Comparison of ENCODE assay signal across 19 cellular contexts in genomic region chr5:5275211-5275610, GRCh38.
DNase-seq lines count a peak whose midpoint lies in the region; ATAC-seq and TF ChIP-seq lines count a peak whose summit lies in the region.
"Had no signal": no experiment of that assay in that cellular context is flagged by ENCODE, and none has a peak within 500 bp of the region (broad histone marks: within the 10 kb centered on the region; RNA-seq: fewer than 3 reads in every experiment).

No MANE protein-coding gene starts in this region.

- intact Hi-C loops in lower leg skin (cut with DNase I; ENCODE audit: low total_unique reads) = no loop called here

- no peak for TF ChIP-seq POLR2A in lower leg skin (IDR thresholded peaks at IDR 0.05)

- no peak for TF ChIP-seq CTCF in lower leg skin (IDR thresholded peaks at IDR 0.05)

- WGBS in lower leg skin, 2 donors = 44 to 46% methylated on average over 1 of the region's 1 CpG

- H3K4me3 ChIP-seq in lower leg skin (ENCODE audit: low read depth, poor library complexity, severe bottlenecking) = no peak overlapping the region
- H3K4me3 ChIP-seq: A549; BLaER1 treated with 17β-estradiol and CSF1 and Interleukin-3, amounts not matched to agents 10 nM and 100 nM had no signal

- DNase-seq in COLO829 (ENCODE audit: low spot score) (peak; percentile 81), SK-MEL-5 (ENCODE audit: low read depth, low spot score) (peak; percentile 79), epidermal melanocyte (ENCODE audit: insufficient read length, low spot score) (peak; percentile 70), lower leg skin (ENCODE audit: low spot score in 2 of 2) (no peak), NCI-H1105 treated with DMSO at 0.1 percent for 48 hours (lab: John Stamatoyannopoulos, UW) (no peak)
- DNase-seq: AML-193; CD4-positive, alpha-beta T cell; CD8-positive, alpha-beta T cell; COR-L47; DMS 273 treated with DMSO at 0.1 percent for 48 hours; DMS153; DMS53; DMS79; DND-41; EL; GDM1 had no signal

- ATAC-seq in GM19452 (IDR thresholded peaks at IDR 0.05; ENCODE audit: unreplicated experiment) = no peak
- ATAC-seq: A549; CD8-positive, alpha-beta T cell had no signal

- in situ Hi-C loops in SK-MEL-5 (cut with HindIII; ENCODE audit: low pct_unique_long_range_greater_than_20kb, low sequenced_read_pairs) = no loop called here

Comparison
In these comparisons a context has a peak if more than half of its experiments do, and no peak if none do; other contexts are left out.
1. DNase-seq: peak in COLO829 (single experiment), SK-MEL-5 (single experiment) and epidermal melanocyte (single experiment); none in lower leg skin (0 of 2) and NCI-H1105 treated with DMSO at 0.1 percent for 48 hours (single experiment).